20 cellular contexts compared by ENCODE assay signal in the genomic region with DNA sequence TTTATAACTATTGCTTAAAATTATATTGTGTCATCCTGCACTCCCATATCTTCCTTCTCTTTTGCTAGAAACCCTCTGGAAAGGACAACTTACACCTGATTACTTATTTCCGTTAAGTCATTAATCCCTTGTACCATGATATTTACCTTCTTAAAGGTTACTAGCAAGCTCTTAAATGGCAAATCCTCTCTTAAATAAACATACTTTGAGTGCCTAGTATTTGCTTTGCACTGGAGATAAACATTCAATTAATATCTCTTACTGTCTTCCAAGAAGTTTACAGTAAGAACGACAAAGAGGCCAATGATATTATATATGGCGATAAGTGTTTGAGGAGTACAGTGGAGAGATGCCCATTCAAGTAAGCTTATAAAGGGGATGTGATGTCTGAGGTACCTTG.
DNase-seq lines count a peak whose midpoint lies in the region; ATAC-seq and TF ChIP-seq lines count a peak whose summit lies in the region.
"Had no signal": no experiment of that assay in that cellular context is flagged by ENCODE, and none has a peak within 500 bp of the region (broad histone marks: within the 10 kb centered on the region; RNA-seq: fewer than 3 reads in every experiment).

No MANE protein-coding gene starts in this region.

- no peak overlapping the region for H3K4me3 Mint-ChIP-seq in mesothelial cell of epicardium
- H3K4me3 Mint-ChIP-seq: B cell; CD8-positive, alpha-beta T cell; H9; IgD-negative memory B cell had no signal

- peaks cover 9% of the 10 kb centered on the region for H3K4me1 Mint-ChIP-seq in mesothelial cell of epicardium
- H3K4me1 Mint-ChIP-seq: B cell, IgD-negative memory B cell had no signal

- H3K36me3 Mint-ChIP-seq in mesothelial cell of epicardium: no peaks in the 10 kb centered on the region
- H3K36me3 Mint-ChIP-seq: CD8-positive, alpha-beta T cell; IgD-negative memory B cell had no signal

- H3K4me3 ChIP-seq in LNCaP clone FGC (ENCODE audit: low read depth, low read length) (no peak overlapping the region), upper lobe of right lung (no peak overlapping the region)
- H3K4me3 ChIP-seq: BLaER1 treated with 17β-estradiol and CSF1 and Interleukin-3, amounts not matched to agents 10 nM and 100 nM; GM12878 had no signal

- H3K4me1 ChIP-seq in upper lobe of right lung: no peaks in the 10 kb centered on the region

- H3K9me3 Mint-ChIP-seq in mesothelial cell of epicardium: no peaks in the 10 kb centered on the region
- H3K9me3 Mint-ChIP-seq: CD8-positive, alpha-beta T cell; IgD-negative memory B cell had no signal

- DNase-seq in SHP77 treated with DMSO at 0.1 percent for 48 hours (lab: John Stamatoyannopoulos, UW) (peak; percentile 36), SHP77 (lab: John Stamatoyannopoulos, UW) (no peak), LNCaP clone FGC (ENCODE audit: low read depth) (peak; percentile 97), NCI-H82 treated with DMSO at 0.1 percent for 48 hours (lab: John Stamatoyannopoulos, UW; ENCODE audit: unreplicated experiment) (peak; percentile 40), mesothelial cell of epicardium (ENCODE audit: low spot score in 2 of 2, unreplicated experiment in 2 of 2) (no peak), NCI-H2029 treated with DMSO at 0.1 percent for 48 hours (lab: John Stamatoyannopoulos, UW) (no peak), upper lobe of right lung (no peak)
- DNase-seq: 8988T; CD8-positive, alpha-beta T cell; COR-L47; DMS 273 treated with DMSO at 0.1 percent for 48 hours; DND-41; EL; H9 had no signal

- H3K27me3 Mint-ChIP-seq in mesothelial cell of epicardium (ENCODE audit: low read depth): no peaks in the 10 kb centered on the region
- H3K27me3 Mint-ChIP-seq: B cell, IgD-negative memory B cell had no signal

- H3K27ac Mint-ChIP-seq in mesothelial cell of epicardium: peak overlapping the region; percentile 50
- H3K27ac Mint-ChIP-seq: B cell; CD8-positive, alpha-beta T cell; H9; IgD-negative memory B cell had no signal

- H3K36me3 ChIP-seq in upper lobe of right lung: no peaks in the 10 kb centered on the region
- H3K36me3 ChIP-seq: BLaER1 treated with 17β-estradiol and CSF1 and Interleukin-3, amounts not matched to agents 10 nM and 100 nM had no signal

- H3K27me3 ChIP-seq in upper lobe of right lung: no peaks in the 10 kb centered on the region
- H3K27me3 ChIP-seq: BLaER1 treated with 17β-estradiol and CSF1 and Interleukin-3, amounts not matched to agents 10 nM and 100 nM had no signal

- H3K27ac ChIP-seq in upper lobe of right lung: no peak overlapping the region
- H3K27ac ChIP-seq: BLaER1 treated with 17β-estradiol and CSF1 and Interleukin-3, amounts not matched to agents 10 nM and 100 nM had no signal

- TF ChIP-seq CTCF in LNCaP clone FGC (IDR thresholded peaks at IDR 0.05; ENCODE audit: control insufficient read depth, extremely low read depth, insufficient read depth) (no peak), mesothelial cell of epicardium (IDR thresholded peaks at IDR 0.05; ENCODE audit: unreplicated experiment) (no peak), upper lobe of right lung (IDR thresholded peaks at IDR 0.05) (no peak)

- intact Hi-C loops in upper lobe of right lung (cut with DNase I): no loop called here

- ATAC-seq in GM21737 (IDR thresholded peaks at IDR 0.05; ENCODE audit: unreplicated experiment) (no peak), upper lobe of right lung (no peak)
- ATAC-seq: CD8-positive, alpha-beta T cell; HepG2 had no signal

- no peaks in the 10 kb centered on the region for H3K9me3 ChIP-seq in upper lobe of right lung

Comparison
In these comparisons a context has a peak if more than half of its experiments do, and no peak if none do; other contexts are left out.
1. DNase-seq: peak in SHP77 treated with DMSO at 0.1 percent for 48 hours (single experiment), LNCaP clone FGC (single experiment) and NCI-H82 treated with DMSO at 0.1 percent for 48 hours (single experiment); none in SHP77 (0 of 2), mesothelial cell of epicardium (0 of 2), NCI-H2029 treated with DMSO at 0.1 percent for 48 hours (single experiment) and upper lobe of right lung (single experiment).